ENCODE assay signal across 8 cellular contexts in genomic region chr6:57173886-57174510, GRCh38. TPM values are rescaled to one million over a fixed set of nuclear protein-coding genes. Genes with fewer than 3 reads are reported as not detected.
A peak's percentile ranks its signal among the peaks of the same experiment; 100 is the strongest.
DNase-seq lines count a peak whose midpoint lies in the region; ATAC-seq and FAIRE-seq lines count a peak whose summit lies in the region.

No MANE protein-coding gene starts in this region.

- CTCF ChIA-PET in T-cell (lab: Charles Lee), result no interaction called here

- DNase-seq in A172 (ENCODE audit: low spot score), result peak; percentile 70
- DNase-seq in GM18507 (ENCODE audit: extremely low spot score, insufficient read length, low read depth), result no peak
- DNase-seq in T-cell, result no peak
- peak; percentile 59 for DNase-seq in fibroblast of the conjunctiva (ENCODE audit: low read depth)
- DNase-seq in stimulated activated naive CD8-positive, alpha-beta T cell treated with anti-CD3 and anti-CD28 coated beads, Interleukin-15, amount 100 ng/mL, for 72 hours, result no peak
- DNase-seq in SIG-M5 treated with dmso at 0.1 percent for 504 hours (lab: John Stamatoyannopoulos, UW; ENCODE audit: unreplicated experiment), result no peak

- peak overlapping the region; percentile 79 to 91 for H3K27ac Mint-ChIP-seq in T-cell
- peak overlapping the region in 1 of 2 donors; percentile 64 for H3K27ac Mint-ChIP-seq in stimulated activated naive CD8-positive, alpha-beta T cell treated with anti-CD3 and anti-CD28 coated beads, Interleukin-15, amount 100 ng/mL, for 72 hours

- H3K36me3 Mint-ChIP-seq in T-cell, result no peaks in the 10 kb centered on the region

- no peaks in the 10 kb centered on the region for H3K27me3 Mint-ChIP-seq in T-cell
- H3K27me3 Mint-ChIP-seq in stimulated activated naive CD8-positive, alpha-beta T cell treated with anti-CD3 and anti-CD28 coated beads, Interleukin-15, amount 100 ng/mL, for 72 hours, result no peaks in the 10 kb centered on the region

- H3K4me3 Mint-ChIP-seq in T-cell, result peak overlapping the region; percentile 86 to 90 (median 88)
- H3K4me3 Mint-ChIP-seq in stimulated activated naive CD8-positive, alpha-beta T cell treated with anti-CD3 and anti-CD28 coated beads, Interleukin-15, amount 100 ng/mL, for 72 hours, result peak overlapping the region; percentile 91 to 99

- ATAC-seq in T-cell (replicated peaks in 1 of 4), result no peak
- no peak for ATAC-seq in stimulated activated naive CD8-positive, alpha-beta T cell treated with anti-CD3 and anti-CD28 coated beads, Interleukin-15, amount 100 ng/mL, for 72 hours
- ATAC-seq in GM18858 (IDR thresholded peaks at IDR 0.05; ENCODE audit: unreplicated experiment), result no peak
- no peak for ATAC-seq in HG03280 (IDR thresholded peaks at IDR 0.05; ENCODE audit: unreplicated experiment)

- no peaks in the 10 kb centered on the region for H3K9me3 Mint-ChIP-seq in T-cell
- H3K9me3 Mint-ChIP-seq in stimulated activated naive CD8-positive, alpha-beta T cell treated with anti-CD3 and anti-CD28 coated beads, Interleukin-15, amount 100 ng/mL, for 72 hours, result no peaks in the 10 kb centered on the region

- POLR2A ChIA-PET in T-cell (lab: Charles Lee), result no interaction called here

- FAIRE-seq in GM18507 (lab: Jason Lieb, UNC), result peak; percentile 15

- H3K4me1 Mint-ChIP-seq in T-cell, result peaks cover 50 to 58% (median 53%) of the 10 kb centered on the region in 3 donors
- peaks cover 55% of the 10 kb centered on the region for H3K4me1 Mint-ChIP-seq in stimulated activated naive CD8-positive, alpha-beta T cell treated with anti-CD3 and anti-CD28 coated beads, Interleukin-15, amount 100 ng/mL, for 72 hours

RNA-seq across cellular contexts. Expression of gene BAG2, which starts 1.9 kb away (rescaled TPM):
- 22.6 and 23.1 TPM in 2 replicates for total RNA-seq in A172 (2014; rRNA removed; shearing (Covaris generic))
- 1 to 10 TPM; 3.2 to 5.1 (median 3.9) TPM for total RNA-seq in T-cell

RNA-seq across cellular contexts. Expression of gene RAB23, which starts 48.1 kb away (rescaled TPM):
- total RNA-seq in A172 (2014; rRNA removed; shearing (Covaris generic)), result 21.9 and 28.7 TPM in 2 replicates
- 1 to 10 TPM in 2 of 5 donors, under 1 TPM in 3; 0.23 to 1.6 (median 0.82) TPM for total RNA-seq in T-cell

Comparison
In these comparisons a context has a peak if more than half of its experiments do, and no peak if none do; other contexts are left out.
1. DNase-seq: peak in A172 (single experiment) and fibroblast of the conjunctiva (single experiment); none in GM18507 (single experiment), T-cell (0 of 34), stimulated activated naive CD8-positive, alpha-beta T cell treated with anti-CD3 and anti-CD28 coated beads, Interleukin-15, amount 100 ng/mL, for 72 hours (0 of 2) and SIG-M5 treated with dmso at 0.1 percent for 504 hours (single experiment).